8 cellular contexts compared by ENCODE assay signal in genomic region chr1:11478571-11479374, GRCh38. TPM values are rescaled to one million over a fixed set of nuclear protein-coding genes. Genes with fewer than 3 reads are reported as not detected.
DNase-seq lines count a peak whose midpoint lies in the region; ATAC-seq and TF ChIP-seq lines count a peak whose summit lies in the region.

DISP3 (plus strand) TSS chr1:11479155; CDS start chr1:11500993, 21,838 bp downstream.

- H3K4me1 Mint-ChIP-seq in effector memory CD8-positive, alpha-beta T cell (ENCODE audit: low read depth in 2 of 2) = peaks cover 8 to 9% of the 10 kb centered on the region in 2 donors
- H3K4me1 Mint-ChIP-seq in mesothelial cell of epicardium = peaks cover 5% of the 10 kb centered on the region

- peak; percentile 93 for DNase-seq in AG08396 (ENCODE audit: low spot score)
- DNase-seq in NCI-H69 (lab: John Stamatoyannopoulos, UW) = peak; percentile 92
- peak; percentile 91 for DNase-seq in activated CD8-positive, alpha-beta memory T cell treated with anti-CD3 and anti-CD28 coated beads for 24 hours
- peak; percentile 50 to 61 (median 56) for DNase-seq in effector memory CD8-positive, alpha-beta T cell
- DNase-seq in mesothelial cell of epicardium (ENCODE audit: low spot score in 2 of 2, unreplicated experiment in 2 of 2) = peak; percentile 79 to 90
- DNase-seq in stimulated activated CD8-positive, alpha-beta memory T cell treated with anti-CD3 and anti-CD28 coated beads, Interleukin-4, amount 100 ng/mL, for 1 hour (ENCODE audit: low read depth in 2 of 2, low spot score in 1 of 2) = peak; percentile 27 to 29

- no peak within 1 kb of the TSS for H3K27ac Mint-ChIP-seq in effector memory CD8-positive, alpha-beta T cell
- H3K27ac Mint-ChIP-seq in mesothelial cell of epicardium = no peak within 1 kb of the TSS

- peak within 1 kb of the TSS; percentile 75 to 85 for H3K4me3 Mint-ChIP-seq in effector memory CD8-positive, alpha-beta T cell
- peak within 1 kb of the TSS; percentile 60 for H3K4me3 Mint-ChIP-seq in mesothelial cell of epicardium

- peaks cover 70 to 93% of the 10 kb centered on the region in 2 donors for H3K27me3 Mint-ChIP-seq in effector memory CD8-positive, alpha-beta T cell
- peaks cover 76% of the 10 kb centered on the region for H3K27me3 Mint-ChIP-seq in mesothelial cell of epicardium (ENCODE audit: low read depth)

- H3K9me3 Mint-ChIP-seq in effector memory CD8-positive, alpha-beta T cell = peaks cover 0 to 2% of the 10 kb centered on the region in 2 donors
- no peaks in the 10 kb centered on the region for H3K9me3 Mint-ChIP-seq in mesothelial cell of epicardium

- H3K36me3 Mint-ChIP-seq in effector memory CD8-positive, alpha-beta T cell (ENCODE audit: insufficient read depth) = peaks cover 10% of the 10 kb centered on the region
- H3K36me3 Mint-ChIP-seq in mesothelial cell of epicardium = no peaks in the 10 kb centered on the region

- ATAC-seq in GM18907 (IDR thresholded peaks at IDR 0.05; ENCODE audit: unreplicated experiment) = peak; percentile 69
- peak; percentile 65 for ATAC-seq in HG03442 (IDR thresholded peaks at IDR 0.05; ENCODE audit: unreplicated experiment)
- peak; percentile 84 for ATAC-seq in effector memory CD8-positive, alpha-beta T cell (replicated peaks)

- TF ChIP-seq CTCF in mesothelial cell of epicardium (IDR thresholded peaks at IDR 0.05; ENCODE audit: unreplicated experiment) = peak; percentile 83

RNA-seq across cellular contexts. Expression of gene DISP3, which starts in this region (rescaled TPM):
- 1.5 to 2.3 TPM (median 2.2 TPM) in 3 replicates for total RNA-seq in mesothelial cell of epicardium

Comparison
In these comparisons a context has a peak if more than half of its experiments do, and no peak if none do; other contexts are left out.
1. Peak in every context shown above with its lines: DNase-seq and ATAC-seq.
2. DNase-seq: peak in every context shown above with its lines; median percentile 93 in AG08396; 92 in NCI-H69; 91 in activated CD8-positive, alpha-beta memory T cell treated with anti-CD3 and anti-CD28 coated beads for 24 hours; 84 in mesothelial cell of epicardium; 56 in effector memory CD8-positive, alpha-beta T cell; 28 in stimulated activated CD8-positive, alpha-beta memory T cell treated with anti-CD3 and anti-CD28 coated beads, Interleukin-4, amount 100 ng/mL, for 1 hour.